8 cellular contexts compared by ENCODE assay signal in the genomic region with DNA sequence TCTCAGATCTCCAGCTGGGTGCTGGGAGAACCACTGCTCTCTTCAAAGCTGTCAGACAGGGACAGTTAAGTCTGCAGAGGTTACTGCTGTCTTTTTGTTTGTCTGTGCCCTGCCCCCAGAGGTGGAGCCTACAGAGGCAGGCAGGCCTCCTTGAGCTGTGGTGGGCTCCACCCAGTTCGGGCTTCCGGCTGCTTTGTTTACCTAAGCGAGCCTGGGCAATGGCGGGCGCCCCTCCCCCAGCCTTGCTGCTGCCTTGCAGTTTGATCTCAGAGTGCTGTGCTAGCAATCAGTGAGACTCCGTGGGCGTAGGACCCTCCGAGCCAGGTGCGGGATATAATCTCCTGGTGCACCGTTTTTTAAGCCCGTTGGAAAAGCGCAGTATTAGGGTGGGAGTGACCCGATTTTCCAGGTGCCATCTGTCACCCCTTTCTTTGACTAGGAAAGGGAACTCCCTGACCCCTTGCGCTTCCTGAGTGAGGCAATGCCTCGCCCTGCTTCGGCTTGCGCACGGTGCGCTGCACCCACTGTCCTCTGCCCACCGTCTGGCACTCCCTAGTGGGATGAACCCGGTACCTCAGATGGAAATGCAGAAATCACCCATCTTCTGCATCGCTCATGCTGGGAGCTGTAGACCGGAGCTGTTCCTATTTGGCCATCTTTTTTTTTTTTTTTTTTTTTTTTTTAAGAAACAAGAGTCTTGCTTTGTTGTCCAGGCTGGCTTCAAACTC. TPM values are rescaled to one million over a fixed set of nuclear protein-coding genes. Genes with fewer than 3 reads are reported as not detected.
DNase-seq lines count a peak whose midpoint lies in the region; ATAC-seq and TF ChIP-seq lines count a peak whose summit lies in the region.
"Not testable (repeated sequence)": the region's sequence is repeated elsewhere in the genome, so short reads cannot be mapped to it uniquely, and the experiment has no call there.

No MANE protein-coding gene starts in this region.

- DNase-seq in CD8-positive, alpha-beta T cell, result peak in 4 of 7 experiments; percentile 12 to 66 (median 42)
- DNase-seq in NCI-H69 (lab: John Stamatoyannopoulos, UW) (peak; percentile 4), T-helper 17 cell (peak in 2 of 3 donors; percentile 29 to 44), mucosa of descending colon (peak in 2 of 3 donors; percentile 27 to 59), transverse colon (peak; percentile 52)
- DNase-seq in activated CD4-positive, alpha-beta T cell treated with anti-CD3 and anti-CD28 coated beads, Interleukin-2, amount 50 U/mL, for 1 hour, result peak; percentile 35
- DNase-seq in activated naive CD4-positive, alpha-beta T cell treated with anti-CD3 and anti-CD28 coated beads, Interleukin-2, amount 10 ng/mL, durations not matched to agents 7 days and 5 days, result peak; percentile 37

- CTCF ChIA-PET in CD8-positive, alpha-beta T cell (lab: Charles Lee), result interaction anchor here (0.6 kb wide), 1 partner anchor 203 kb away, joined by 3 read pairs; no protein-coding TSS in a partner anchor
- CTCF ChIA-PET in activated naive CD4-positive, alpha-beta T cell treated with anti-CD3 and anti-CD28 coated beads, Interleukin-2, amount 10 ng/mL, durations not matched to agents 7 days and 5 days (lab: Charles Lee), result not testable (repeated sequence)

- not testable (repeated sequence) for H3K9me3 Mint-ChIP-seq in CD8-positive, alpha-beta T cell; activated T-helper 17 cell treated with anti-CD3 and anti-CD28 coated beads, Interleukin-2, amount 50 U/mL, for 72 hours; activated naive CD4-positive, alpha-beta T cell treated with anti-CD3 and anti-CD28 coated beads, Interleukin-2, amount 10 ng/mL, durations not matched to agents 7 days and 5 days

- H3K36me3 Mint-ChIP-seq in CD8-positive, alpha-beta T cell, result peaks cover 61% of the 10 kb centered on the region
- H3K36me3 Mint-ChIP-seq in T-helper 17 cell (ENCODE audit: low read depth), result peaks cover 22% of the 10 kb centered on the region
- H3K36me3 Mint-ChIP-seq in activated T-helper 17 cell treated with anti-CD3 and anti-CD28 coated beads, Interleukin-2, amount 50 U/mL, for 72 hours (ENCODE audit: low read depth), result peaks cover 59% of the 10 kb centered on the region
- peaks cover 68% of the 10 kb centered on the region for H3K36me3 Mint-ChIP-seq in activated naive CD4-positive, alpha-beta T cell treated with anti-CD3 and anti-CD28 coated beads, Interleukin-2, amount 10 ng/mL, durations not matched to agents 7 days and 5 days

- peaks cover 15% of the 10 kb centered on the region for H3K36me3 ChIP-seq in CD8-positive, alpha-beta T cell (ENCODE audit: insufficient read depth, low read length)
- H3K36me3 ChIP-seq in mucosa of descending colon (ENCODE audit: low read depth), result not testable (repeated sequence)
- H3K36me3 ChIP-seq in transverse colon, result peaks cover 0 to 32% (median 13%) of the 10 kb centered on the region in 4 donors

- H3K27ac Mint-ChIP-seq in CD8-positive, alpha-beta T cell; activated naive CD4-positive, alpha-beta T cell treated with anti-CD3 and anti-CD28 coated beads, Interleukin-2, amount 10 ng/mL, durations not matched to agents 7 days and 5 days: not testable (repeated sequence)
- peak overlapping the region; percentile 77 for H3K27ac Mint-ChIP-seq in T-helper 17 cell
- peak overlapping the region; percentile 23 for H3K27ac Mint-ChIP-seq in activated T-helper 17 cell treated with anti-CD3 and anti-CD28 coated beads, Interleukin-2, amount 50 U/mL, for 72 hours

- intact Hi-C loops in CD8-positive, alpha-beta T cell (cut with DNase I, micrococcal nuclease); mucosa of descending colon (cut with DNase I, micrococcal nuclease); transverse colon (cut with DNase I; ENCODE audit: low total_unique reads): not testable (repeated sequence)

- not testable (repeated sequence) for H3K27me3 ChIP-seq in CD8-positive, alpha-beta T cell (ENCODE audit: insufficient read depth, low read length); transverse colon

- TF ChIP-seq EP300 in transverse colon (IDR thresholded peaks at IDR 0.05; ENCODE audit: low read depth), result not testable (repeated sequence)

- POLR2A ChIA-PET in CD8-positive, alpha-beta T cell (lab: Charles Lee), result interaction anchor here (0.7 kb wide), 1 partner anchor 20 kb away, joined by 3 read pairs; no protein-coding TSS in a partner anchor

- TF ChIP-seq POLR2A in transverse colon (IDR thresholded peaks at IDR 0.05), result not testable (repeated sequence)

- in situ Hi-C loops in transverse colon (cut with MboI; ENCODE audit: low pct_ligation_motif_present in 1 of 4, low pct_unique_long_range_greater_than_20kb in 1 of 4, low sequenced_read_pairs in 3 of 4), result not testable (repeated sequence)

- not testable (repeated sequence) for H3K9me3 ChIP-seq in CD8-positive, alpha-beta T cell (ENCODE audit: low read length); T-helper 17 cell (ENCODE audit: control insufficient read depth, low read length, poor library complexity, severe bottlenecking); mucosa of descending colon; transverse colon

- WGBS in transverse colon (ENCODE audit: low coverage in 1 of 2), 2 donors, result 80 to 84% methylated on average over 1 to 20 of the region's 23 CpGs

- not testable (repeated sequence) for H3K27me3 Mint-ChIP-seq in CD8-positive, alpha-beta T cell (ENCODE audit: low read depth); T-helper 17 cell; activated T-helper 17 cell treated with anti-CD3 and anti-CD28 coated beads, Interleukin-2, amount 50 U/mL, for 72 hours; activated naive CD4-positive, alpha-beta T cell treated with anti-CD3 and anti-CD28 coated beads, Interleukin-2, amount 10 ng/mL, durations not matched to agents 7 days and 5 days

- ATAC-seq in CD8-positive, alpha-beta T cell; activated T-helper 17 cell treated with anti-CD3 and anti-CD28 coated beads, Interleukin-2, amount 50 U/mL, for 72 hours (replicated peaks); mucosa of descending colon: not testable (repeated sequence)
- peak; percentile 35 for ATAC-seq in T-helper 17 cell

- not testable (repeated sequence) for H3K27ac ChIP-seq in CD8-positive, alpha-beta T cell (ENCODE audit: low read depth, low read length); transverse colon

- H3K4me1 Mint-ChIP-seq in CD8-positive, alpha-beta T cell (ENCODE audit: low read depth), result not testable (repeated sequence)
- H3K4me1 Mint-ChIP-seq in T-helper 17 cell, result peaks cover 12% of the 10 kb centered on the region
- peaks cover 11% of the 10 kb centered on the region for H3K4me1 Mint-ChIP-seq in activated T-helper 17 cell treated with anti-CD3 and anti-CD28 coated beads, Interleukin-2, amount 50 U/mL, for 72 hours
- H3K4me1 Mint-ChIP-seq in activated naive CD4-positive, alpha-beta T cell treated with anti-CD3 and anti-CD28 coated beads, Interleukin-2, amount 10 ng/mL, durations not matched to agents 7 days and 5 days, result peaks cover 20% of the 10 kb centered on the region

- not testable (repeated sequence) for TF ChIP-seq CTCF in CD8-positive, alpha-beta T cell (IDR thresholded peaks at IDR 0.05); mucosa of descending colon (IDR thresholded peaks at IDR 0.05); transverse colon (IDR thresholded peaks at IDR 0.05)

- H3K4me3 Mint-ChIP-seq in CD8-positive, alpha-beta T cell; activated naive CD4-positive, alpha-beta T cell treated with anti-CD3 and anti-CD28 coated beads, Interleukin-2, amount 10 ng/mL, durations not matched to agents 7 days and 5 days: not testable (repeated sequence)
- H3K4me3 Mint-ChIP-seq in T-helper 17 cell, result peak overlapping the region; percentile 59
- H3K4me3 Mint-ChIP-seq in activated T-helper 17 cell treated with anti-CD3 and anti-CD28 coated beads, Interleukin-2, amount 50 U/mL, for 72 hours, result peak overlapping the region; percentile 57

- not testable (repeated sequence) for H3K4me1 ChIP-seq in CD8-positive, alpha-beta T cell (ENCODE audit: insufficient read depth, low read length); mucosa of descending colon (ENCODE audit: low read depth); transverse colon

- H3K4me3 ChIP-seq in CD8-positive, alpha-beta T cell (ENCODE audit: low read depth, low read length); mucosa of descending colon; transverse colon: not testable (repeated sequence)

RNA-seq across cellular contexts. Expression of a gene that starts 25.5 kb away (rescaled TPM):
- total RNA-seq in CD8-positive, alpha-beta T cell, result 10 to 100 TPM; 39.8 to 40.3 TPM
- total RNA-seq in T-helper 17 cell (10 to 100 TPM; 30.6 to 31.7 TPM), mucosa of descending colon (10 to 100 TPM in 1 of 3 donors, 1 to 10 TPM in 2; 1.7 to 15.1 (median 3.8) TPM), transverse colon (1 to 10 TPM; 2.2 to 8.1 (median 2.9) TPM)
- total RNA-seq in activated T-helper 17 cell treated with anti-CD3 and anti-CD28 coated beads, Interleukin-2, amount 50 U/mL, for 72 hours, result 10 to 100 TPM; 13.9 to 21.3 TPM

RNA-seq across cellular contexts. Expression of a gene that starts 29.1 kb away (rescaled TPM):
- total RNA-seq in CD8-positive, alpha-beta T cell, result 1 to 10 TPM; 3.4 to 5.3 TPM
- total RNA-seq in T-helper 17 cell (10 to 100 TPM; 10.4 to 11.1 TPM), mucosa of descending colon (10 to 100 TPM in 1 of 3 donors, 1 to 10 TPM in 2; 4.2 to 10.2 (median 4.3) TPM), transverse colon (10 to 100 TPM in 1 of 4 donors, 1 to 10 TPM in 3; 1.1 to 22.1 (median 6.1) TPM)
- 10 to 100 TPM; 16.9 to 19.0 TPM for total RNA-seq in activated T-helper 17 cell treated with anti-CD3 and anti-CD28 coated beads, Interleukin-2, amount 50 U/mL, for 72 hours
